In genomic region chr1:35557611-35558373, GRCh38 we compare ENCODE assay signal across 8 cellular contexts. TPM values are rescaled to one million over a fixed set of nuclear protein-coding genes. Genes with fewer than 3 reads are reported as not detected.
DNase-seq lines count a peak whose midpoint lies in the region; ATAC-seq lines count a peak whose summit lies in the region.

NCDN (plus strand) TSS chr1:35557799; CDS start chr1:35558191, 392 bp downstream.

- WGBS in mesendoderm (ENCODE audit: extremely low coverage, insufficient coverage, low lambda C conversion rate), result no CpG with 5 or more reads among the region's 58 CpGs

- H3K4me3 ChIP-seq in NT2/D1 (ENCODE audit: insufficient read length, low read depth) (peak within 1 kb of the TSS; percentile 89), endocrine pancreas (ENCODE audit: control insufficient read depth, insufficient read depth, low read length) (peak within 1 kb of the TSS; percentile 73), mesendoderm (ENCODE audit: low read length) (peak within 1 kb of the TSS; percentile 76)

- ATAC-seq in GM21367 (IDR thresholded peaks at IDR 0.05; ENCODE audit: unreplicated experiment), result peak; percentile 69
- ATAC-seq in activated CD8-positive, alpha-beta memory T cell treated with anti-CD3 and anti-CD28 coated beads, Interleukin-2, amount 10 ng/mL, durations not matched to agents 7 days and 5 days, result peak; percentile 94

- H2BK15ac ChIP-seq in mesendoderm (replicated peaks; ENCODE audit: low read depth), result no peak within 1 kb of the TSS

- no peak within 1 kb of the TSS for H3K23ac ChIP-seq in mesendoderm (ENCODE audit: low read length)

- peaks cover 10% of the 10 kb centered on the region for H3K4me1 ChIP-seq in NT2/D1 (ENCODE audit: insufficient read depth, insufficient read length)
- peaks cover 11% of the 10 kb centered on the region for H3K4me1 ChIP-seq in endocrine pancreas (ENCODE audit: control insufficient read depth, insufficient read depth, low read length)
- H3K4me1 ChIP-seq in mesendoderm (ENCODE audit: control insufficient read depth, low read depth, low read length), result peaks cover 12% of the 10 kb centered on the region

- H4K8ac ChIP-seq in mesendoderm (ENCODE audit: low read depth, low read length), result no peak within 1 kb of the TSS

- H3K27ac Mint-ChIP-seq in activated CD8-positive, alpha-beta memory T cell treated with anti-CD3 and anti-CD28 coated beads, Interleukin-2, amount 10 ng/mL, durations not matched to agents 7 days and 5 days, result peak within 1 kb of the TSS; percentile 95

- H3K9me3 ChIP-seq in NT2/D1 (ENCODE audit: insufficient read depth, low read length), result no peaks in the 10 kb centered on the region
- no peaks in the 10 kb centered on the region for H3K9me3 ChIP-seq in endocrine pancreas (ENCODE audit: control insufficient read depth, low read length)

- H3K27ac ChIP-seq in mesendoderm (ENCODE audit: low read depth, low read length), result peak within 1 kb of the TSS; percentile 100

- H3K79me2 ChIP-seq in mesendoderm (ENCODE audit: control insufficient read depth, insufficient read depth, low read length), result peaks cover 15% of the 10 kb centered on the region

- peak within 1 kb of the TSS; percentile 94 for H3K18ac ChIP-seq in mesendoderm (ENCODE audit: low read length)

- peak within 1 kb of the TSS; percentile 75 for H2BK5ac ChIP-seq in mesendoderm (ENCODE audit: low read length)

- peak within 1 kb of the TSS; percentile 98 for H3K9ac ChIP-seq in NT2/D1 (ENCODE audit: insufficient read length, low read depth)
- peak within 1 kb of the TSS; percentile 92 for H3K9ac ChIP-seq in endocrine pancreas (ENCODE audit: control insufficient read depth, insufficient read depth, low read length)
- peak within 1 kb of the TSS; percentile 83 for H3K9ac ChIP-seq in mesendoderm (ENCODE audit: low read length)

- H3K4me3 Mint-ChIP-seq in activated CD8-positive, alpha-beta memory T cell treated with anti-CD3 and anti-CD28 coated beads, Interleukin-2, amount 10 ng/mL, durations not matched to agents 7 days and 5 days, result peak within 1 kb of the TSS; percentile 93

- H2BK120ac ChIP-seq in mesendoderm (ENCODE audit: low read depth, low read length), result no peak within 1 kb of the TSS

- no peak within 1 kb of the TSS for H3K4ac ChIP-seq in mesendoderm (ENCODE audit: low read depth, low read length)

- H3K27me3 Mint-ChIP-seq in activated CD8-positive, alpha-beta memory T cell treated with anti-CD3 and anti-CD28 coated beads, Interleukin-2, amount 10 ng/mL, durations not matched to agents 7 days and 5 days, result no peaks in the 10 kb centered on the region

- H3K4me1 Mint-ChIP-seq in activated CD8-positive, alpha-beta memory T cell treated with anti-CD3 and anti-CD28 coated beads, Interleukin-2, amount 10 ng/mL, durations not matched to agents 7 days and 5 days, result peaks cover 32% of the 10 kb centered on the region

- peaks cover 54% of the 10 kb centered on the region for H3K36me3 ChIP-seq in NT2/D1 (ENCODE audit: insufficient read depth, insufficient read length, low read length)
- no peaks in the 10 kb centered on the region for H3K36me3 ChIP-seq in endocrine pancreas (ENCODE audit: control insufficient read depth, insufficient read depth, low read length)
- H3K36me3 ChIP-seq in mesendoderm (ENCODE audit: control insufficient read depth, insufficient read depth, low read length), result peaks cover 3% of the 10 kb centered on the region

- DNase-seq in COLO829 (ENCODE audit: low spot score) (peak; percentile 79), HUDEP-2 (lab: John Stamatoyannopoulos, UW; ENCODE audit: unreplicated experiment in 76 of 76) (peak in 72 of 76 experiments; percentile 60 to 96 (median 92)), NT2/D1 (ENCODE audit: low read depth, low spot score) (peak; percentile 99), mesendoderm (peak; percentile 99)
- DNase-seq in activated CD8-positive, alpha-beta memory T cell treated with anti-CD3 and anti-CD28 coated beads, Interleukin-2, amount 10 ng/mL, durations not matched to agents 7 days and 5 days, result peak; percentile 99
- DNase-seq in stimulated activated CD8-positive, alpha-beta memory T cell treated with anti-CD3 and anti-CD28 coated beads, Interleukin-15, amount 100 ng/mL, for 1 hour (ENCODE audit: low read depth), result peak; percentile 89

- H3K79me1 ChIP-seq in mesendoderm (ENCODE audit: low read length), result peaks cover 19% of the 10 kb centered on the region

- peak within 1 kb of the TSS; percentile 66 for H4K5ac ChIP-seq in mesendoderm (ENCODE audit: low read length)

- H2AK5ac ChIP-seq in mesendoderm (ENCODE audit: low read length), result no peak within 1 kb of the TSS

- H3K4me2 ChIP-seq in mesendoderm (ENCODE audit: low read length), result peak within 1 kb of the TSS; percentile 97

- H3K36me3 Mint-ChIP-seq in activated CD8-positive, alpha-beta memory T cell treated with anti-CD3 and anti-CD28 coated beads, Interleukin-2, amount 10 ng/mL, durations not matched to agents 7 days and 5 days, result peaks cover 9% of the 10 kb centered on the region

- CTCF ChIA-PET in activated CD8-positive, alpha-beta memory T cell treated with anti-CD3 and anti-CD28 coated beads, Interleukin-2, amount 10 ng/mL, durations not matched to agents 7 days and 5 days (lab: Charles Lee), result interaction anchor here (0.8 to 4.8 kb wide), 6 partner anchors 11 to 212 kb away, joined by 3 to 41 read pairs (median 5); partner anchors contain the start of gene CLSPN

- no peaks in the 10 kb centered on the region for H3K9me3 Mint-ChIP-seq in activated CD8-positive, alpha-beta memory T cell treated with anti-CD3 and anti-CD28 coated beads, Interleukin-2, amount 10 ng/mL, durations not matched to agents 7 days and 5 days (ENCODE audit: low read depth)

- H3K27me3 ChIP-seq in NT2/D1 (ENCODE audit: insufficient read depth, insufficient read length) (no peaks in the 10 kb centered on the region), endocrine pancreas (ENCODE audit: control insufficient read depth, insufficient read depth, low read length) (no peaks in the 10 kb centered on the region), mesendoderm (ENCODE audit: insufficient read depth, low read length, poor library complexity) (no peaks in the 10 kb centered on the region)

- peak within 1 kb of the TSS; percentile 96 for H3K56ac ChIP-seq in mesendoderm (ENCODE audit: low read length)

RNA-seq across cellular contexts. Expression of gene NCDN, which starts in this region (rescaled TPM):
- total RNA-seq in activated CD8-positive, alpha-beta memory T cell treated with anti-CD3 and anti-CD28 coated beads, Interleukin-2, amount 10 ng/mL, durations not matched to agents 7 days and 5 days, result 10 to 100 TPM; 20.1 to 31.7 TPM
- 27.8 TPM for polyA plus RNA-seq in mesendoderm (2013, experiment 1 of 2)
- 28.0 TPM for polyA plus RNA-seq in mesendoderm (2013, experiment 2 of 2)

Comparison
In these comparisons a context has a peak if more than half of its experiments do, and no peak if none do; other contexts are left out.
1. Peak in every context shown above with its lines: DNase-seq, ATAC-seq, H3K4me3 ChIP-seq and H3K27ac ChIP-seq.